Comparison of ENCODE assay signal across 8 cellular contexts in the genomic region with DNA sequence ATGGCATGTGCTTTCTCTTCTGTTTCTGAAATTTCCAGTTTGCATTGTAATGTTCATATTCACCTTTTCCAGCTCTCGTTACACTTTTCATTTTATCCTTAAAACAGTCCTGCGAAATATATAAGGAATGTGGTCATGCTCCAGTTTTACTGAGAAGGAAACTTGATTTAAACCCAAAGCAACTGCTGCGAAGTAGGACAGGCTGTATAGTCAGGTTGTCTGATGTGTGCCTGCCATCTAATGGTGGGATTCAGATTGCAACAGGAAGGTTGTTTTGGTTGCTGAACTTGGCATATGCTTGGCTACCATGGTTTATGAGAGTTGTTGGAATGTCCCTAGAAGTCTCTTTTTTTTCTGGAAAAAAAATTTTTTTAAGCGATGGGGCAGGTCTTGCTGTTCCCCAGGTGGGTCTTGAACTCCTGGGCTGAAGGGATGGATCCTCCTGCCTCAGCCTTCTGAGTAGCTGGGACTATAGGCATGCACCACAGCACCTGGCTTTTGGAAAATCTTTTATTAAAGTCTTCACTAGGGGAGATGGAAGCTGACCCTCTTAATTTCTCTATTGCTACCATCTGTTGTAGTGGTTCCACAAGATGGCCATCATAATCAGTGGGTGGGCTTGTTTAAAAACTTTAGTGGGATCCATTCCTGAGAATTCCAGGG.
DNase-seq lines count a peak whose midpoint lies in the region; ATAC-seq and TF ChIP-seq lines count a peak whose summit lies in the region.

No MANE protein-coding gene starts in this region.

- H3K36me3 Mint-ChIP-seq in CD4-positive, alpha-beta T cell (ENCODE audit: low read depth), result no peaks in the 10 kb centered on the region

- peaks cover 0 to 12% of the 10 kb centered on the region in 2 donors for H3K4me1 ChIP-seq in lung (ENCODE audit: control insufficient read depth in 2 of 2, insufficient read depth in 2 of 2, low read length in 2 of 2)

- ATAC-seq in CD4-positive, alpha-beta T cell (ENCODE audit: poor library complexity), result peak; percentile 96
- ATAC-seq in HG03342 (IDR thresholded peaks at IDR 0.05; ENCODE audit: unreplicated experiment) (peak; percentile 85), lung (ENCODE audit: insufficient read depth, low FRiP score) (peak; percentile 82)

- peaks cover 0 to 4% of the 10 kb centered on the region in 2 donors for H3K36me3 ChIP-seq in lung (ENCODE audit: control insufficient read depth in 2 of 2, insufficient read depth in 2 of 2, low read length in 2 of 2)

- no peaks in the 10 kb centered on the region for H3K9me3 ChIP-seq in CD4-positive, alpha-beta T cell (ENCODE audit: control insufficient read depth, low read length)
- H3K9me3 ChIP-seq in lung (ENCODE audit: control insufficient read depth in 2 of 2, insufficient read depth in 1 of 2, low read length in 1 of 2), result no peaks in the 10 kb centered on the region

- WGBS in lung, 2 donors, result 10 to 19% methylated on average over 4 of the region's 4 CpGs

- POLR2A ChIA-PET in CD4-positive, alpha-beta T cell (lab: Charles Lee), result interaction anchor here (0.7 kb wide), 1 partner anchor 177 kb away, joined by 3 read pairs; no protein-coding TSS in a partner anchor

- DNase-seq in CD4-positive, alpha-beta T cell, result peak; percentile 39 to 60 (median 53)
- DNase-seq in GM19238 (ENCODE audit: insufficient read length, low spot score) (peak; percentile 53), NCI-H446 treated with DMSO at 0.1 percent for 48 hours (lab: John Stamatoyannopoulos, UW) (peak; percentile 48), dermis microvascular lymphatic vessel endothelial cell (ENCODE audit: low read depth in 2 of 2) (peak; percentile 79 to 85), lung (ENCODE audit: low spot score) (peak; percentile 69)
- DNase-seq in activated CD4-positive, alpha-beta T cell treated with anti-CD3 and anti-CD28 coated beads for 48 hours, result peak; percentile 69
- peak; percentile 17 to 27 for DNase-seq in stimulated activated CD8-positive, alpha-beta memory T cell treated with anti-CD3 and anti-CD28 coated beads, Interleukin-4, amount 100 ng/mL, for 1 hour (ENCODE audit: low read depth in 2 of 2, low spot score in 1 of 2)

- no peaks in the 10 kb centered on the region for H3K9me3 Mint-ChIP-seq in CD4-positive, alpha-beta T cell

- CTCF ChIA-PET in CD4-positive, alpha-beta T cell (lab: Charles Lee), result interaction anchor here (0.6 to 3.3 kb wide), 6 partner anchors 10 to 465 kb away, joined by 3 to 13 read pairs (median 6); no protein-coding TSS in a partner anchor

- H3K4me3 ChIP-seq in lung, result no peak overlapping the region

- no peak overlapping the region for H3K27ac Mint-ChIP-seq in CD4-positive, alpha-beta T cell

- H3K27ac ChIP-seq in CD4-positive, alpha-beta T cell (ENCODE audit: low read depth, low read length), result no peak overlapping the region
- no peak overlapping the region for H3K27ac ChIP-seq in lung (ENCODE audit: low read depth in 1 of 2, low read length in 1 of 2)

- peaks cover 4% of the 10 kb centered on the region for H3K4me1 Mint-ChIP-seq in CD4-positive, alpha-beta T cell (ENCODE audit: low read depth)

- peak; percentile 93 for TF ChIP-seq CTCF in CD4-positive, alpha-beta T cell (IDR thresholded peaks at IDR 0.05)
- peak; percentile 93 for TF ChIP-seq CTCF in lung (IDR thresholded peaks at IDR 0.05; ENCODE audit: control extremely low read depth, extremely low read depth)

- no peaks in the 10 kb centered on the region for H3K27me3 ChIP-seq in CD4-positive, alpha-beta T cell (ENCODE audit: control insufficient read depth, insufficient read depth, low read length)
- no peaks in the 10 kb centered on the region for H3K27me3 ChIP-seq in lung (ENCODE audit: control insufficient read depth, insufficient read depth)

- intact Hi-C loops in CD4-positive, alpha-beta T cell (cut with DNase I, micrococcal nuclease), result loop anchor here (1.0 to 5.0 kb wide), 7 partner anchors 43 to 923 kb away; a partner anchor contains a TSS

- H3K27me3 Mint-ChIP-seq in CD4-positive, alpha-beta T cell, result peaks cover 3% of the 10 kb centered on the region

- H3K4me3 Mint-ChIP-seq in CD4-positive, alpha-beta T cell, result no peak overlapping the region

Comparison
In these comparisons a context has a peak if more than half of its experiments do, and no peak if none do; other contexts are left out.
1. DNase-seq: peak in every context shown above with its lines; median percentile 82 in dermis microvascular lymphatic vessel endothelial cell; 69 in activated CD4-positive, alpha-beta T cell treated with anti-CD3 and anti-CD28 coated beads for 48 hours; 69 in lung; 53 in CD4-positive, alpha-beta T cell; 53 in GM19238; 48 in NCI-H446 treated with DMSO at 0.1 percent for 48 hours; 22 in stimulated activated CD8-positive, alpha-beta memory T cell treated with anti-CD3 and anti-CD28 coated beads, Interleukin-4, amount 100 ng/mL, for 1 hour.